Comparison of ENCODE assay signal across 21 cellular contexts in the genomic region with DNA sequence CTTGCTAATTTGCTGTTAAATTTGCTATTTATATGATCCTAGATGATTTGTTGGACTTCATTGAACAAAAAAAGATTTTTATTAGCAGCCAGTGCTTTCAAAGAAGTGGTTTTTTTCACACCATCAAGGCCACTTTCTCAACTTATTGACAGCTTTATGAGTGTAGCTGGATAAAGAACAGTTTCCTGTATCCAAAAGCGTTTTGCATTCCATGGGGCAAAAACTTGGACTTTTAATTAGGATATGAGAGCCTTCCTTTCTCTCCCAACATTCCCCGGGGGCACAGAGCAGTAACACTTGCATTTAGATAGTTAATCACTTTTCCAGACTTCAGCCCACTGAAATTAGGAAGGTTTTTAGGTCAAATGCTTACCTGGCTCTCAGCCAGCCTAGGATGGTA.
"Had no signal": no experiment of that assay in that cellular context is flagged by ENCODE, and none has a peak within 500 bp of the region (broad histone marks: within the 10 kb centered on the region; RNA-seq: fewer than 3 reads in every experiment).

No MANE protein-coding gene starts in this region.

- H3K4me3 ChIP-seq: MG63, SJSA1, SK-N-MC had no signal

- H3K27me3 ChIP-seq: MG63, SJSA1 had no signal

- H3K36me3 ChIP-seq: MG63, SJSA1 had no signal

- H3K4me1 ChIP-seq: SJSA1 had no signal

- H3K27ac ChIP-seq: SJSA1, SK-N-MC had no signal

- H3K9me3 ChIP-seq: MG63, SJSA1 had no signal

- DNase-seq: IMR-90, Karpas-422, KG1, MG63, NCI-H1092, NCI-H1417 treated with DMSO at 0.1 percent for 48 hours, NCI-H146, NCI-H1694 treated with DMSO at 0.1 percent for 48 hours, NCI-H1930, NCI-H2081, NCI-H2107, NCI-H2227 treated with DMSO at 0.1 percent for 48 hours, NCI-H524, NCI-H526 treated with DMSO at 0.1 percent for 48 hours, NCI-H774, Right ventricle myocardium superior, RPMI8226, SIG-M5 had no signal

- ATAC-seq: HepG2 had no signal
